8 cellular contexts compared by ENCODE assay signal in the genomic region with DNA sequence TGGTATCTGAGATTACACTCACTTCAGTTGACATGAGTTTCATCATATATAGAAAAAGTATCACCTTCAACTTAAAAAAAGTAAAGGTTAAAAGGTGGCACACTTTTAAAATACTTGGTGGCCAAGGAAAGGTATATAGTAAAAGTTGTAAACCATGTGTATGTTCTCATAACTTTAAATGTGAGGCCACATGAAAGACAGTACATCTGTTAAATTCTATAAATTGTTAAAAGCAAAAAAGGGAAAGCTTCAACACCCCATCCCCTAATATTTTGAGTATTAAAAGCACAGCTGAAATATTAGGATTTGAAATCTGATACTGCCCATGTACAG. TPM values are rescaled to one million over a fixed set of nuclear protein-coding genes. Genes with fewer than 3 reads are reported as not detected.
A peak's percentile ranks its signal among the peaks of the same experiment; 100 is the strongest.
DNase-seq lines count a peak whose midpoint lies in the region; ATAC-seq and TF ChIP-seq lines count a peak whose summit lies in the region.

No MANE protein-coding gene starts in this region.

- H3K4me3 ChIP-seq in H7 (ENCODE audit: insufficient read depth, low read depth, low read length), result peak overlapping the region; percentile 9; the same call in 1 of the 2 replicates
- H3K4me3 ChIP-seq in smooth muscle cell, result peak overlapping the region; percentile 82

- H3F3A ChIP-seq in smooth muscle cell (ENCODE audit: low read depth), result peaks cover 53% of the 10 kb centered on the region

- peaks cover 83% of the 10 kb centered on the region for H3K4me1 Mint-ChIP-seq in WTC11

- DNase-seq in H7 (no peak), WTC11 (ENCODE audit: low spot score) (no peak), foreskin keratinocyte (no peak), smooth muscle cell (lab: John Stamatoyannopoulos, UW; ENCODE audit: unreplicated experiment) (no peak), nucleus accumbens (lab: John Stamatoyannopoulos, UW) (no peak), HK-2 (ENCODE audit: unreplicated experiment) (no peak), SW 1271 (lab: John Stamatoyannopoulos, UW) (no peak)

- TF ChIP-seq CTCF in WTC11 (IDR thresholded peaks at IDR 0.05), result no peak
- TF ChIP-seq CTCF in foreskin keratinocyte (conservative IDR thresholded peaks at IDR 0.05), result no peak
- no peak for TF ChIP-seq CTCF in smooth muscle cell (IDR thresholded peaks at IDR 0.05; ENCODE audit: borderline replicate concordance, insufficient read depth, poor library complexity, severe bottlenecking)

- no peak for TF ChIP-seq POLR2A in GM18505 (IDR thresholded peaks at IDR 0.05; ENCODE audit: borderline replicate concordance, extremely low read depth, insufficient read depth, insufficient read length)

- no peaks in the 10 kb centered on the region for H3K27me3 Mint-ChIP-seq in WTC11 (ENCODE audit: low read depth)

- no peaks in the 10 kb centered on the region for H3K9me3 Mint-ChIP-seq in WTC11

- H4K20me1 ChIP-seq in smooth muscle cell (ENCODE audit: low read depth), result peaks cover 46% of the 10 kb centered on the region

- peak overlapping the region; percentile 95 for H3K27ac ChIP-seq in foreskin keratinocyte
- H3K27ac ChIP-seq in smooth muscle cell (ENCODE audit: low read depth), result peak overlapping the region; percentile 97

- no peaks in the 10 kb centered on the region for H3K27me3 ChIP-seq in H7 (ENCODE audit: control insufficient read depth, insufficient read depth, low read length)
- no peaks in the 10 kb centered on the region for H3K27me3 ChIP-seq in foreskin keratinocyte
- H3K27me3 ChIP-seq in smooth muscle cell (ENCODE audit: low read depth), result no peaks in the 10 kb centered on the region

- POLR2A ChIA-PET in WTC11 (lab: Charles Lee), result no interaction called here

- peaks cover 37% of the 10 kb centered on the region for H3K36me3 Mint-ChIP-seq in WTC11

- H3K27ac Mint-ChIP-seq in WTC11, result peak overlapping the region; percentile 89; the same call in 1 of the 2 replicates

- H3K9me3 ChIP-seq in smooth muscle cell (replicated peaks; ENCODE audit: low read depth), result no peaks in the 10 kb centered on the region

- peak overlapping the region; percentile 90 for H3K9ac ChIP-seq in smooth muscle cell (ENCODE audit: low read depth)

- CTCF ChIA-PET in WTC11 (lab: Charles Lee), result interaction anchor here (0.9 to 2.3 kb wide), 4 partner anchors 104 to 500 kb away, joined by 3 to 7 read pairs (median 4); no protein-coding TSS in a partner anchor

- H3K36me3 ChIP-seq in H7 (replicated peaks; ENCODE audit: control insufficient read depth, insufficient read depth, low read length) (peaks cover 13% of the 10 kb centered on the region), smooth muscle cell (ENCODE audit: low read depth) (no peaks in the 10 kb centered on the region)

- H3K4me3 Mint-ChIP-seq in WTC11, result peak overlapping the region; percentile 85

- H3K79me2 ChIP-seq in smooth muscle cell (ENCODE audit: low read depth), result peaks cover 70% of the 10 kb centered on the region

- H3K4me1 ChIP-seq in foreskin keratinocyte (peaks cover 21% of the 10 kb centered on the region), smooth muscle cell (ENCODE audit: low read depth) (peaks cover 64% of the 10 kb centered on the region)

- ATAC-seq in WTC11 (no peak), foreskin keratinocyte (no peak), GM18505 (IDR thresholded peaks at IDR 0.05; ENCODE audit: unreplicated experiment) (no peak)

- no peak overlapping the region for H2AFZ ChIP-seq in smooth muscle cell (ENCODE audit: low read depth)

- peak overlapping the region; percentile 99 for H3K4me2 ChIP-seq in smooth muscle cell

TF ChIP-seq in WTC11, 78 proteins besides CTCF, POLR2A, EP300 and RAD21:
- TF ChIP-seq FOXJ3 (CRISPR knock-in tag; IDR thresholded peaks at IDR 0.05; ENCODE audit: borderline replicate concordance) (no peak), NFYB (CRISPR knock-in tag; conservative IDR thresholded peaks at IDR 0.05; ENCODE audit: low read depth) (no peak), FOXK1 (CRISPR knock-in tag; IDR thresholded peaks at IDR 0.05) (no peak), CBFB (CRISPR knock-in tag; IDR thresholded peaks at IDR 0.05; ENCODE audit: low read depth) (no peak), CREM (CRISPR knock-in tag; IDR thresholded peaks at IDR 0.05) (no peak), TEAD1 (CRISPR knock-in tag; IDR thresholded peaks at IDR 0.05) (no peak)
- TF ChIP-seq, protein P1, sequence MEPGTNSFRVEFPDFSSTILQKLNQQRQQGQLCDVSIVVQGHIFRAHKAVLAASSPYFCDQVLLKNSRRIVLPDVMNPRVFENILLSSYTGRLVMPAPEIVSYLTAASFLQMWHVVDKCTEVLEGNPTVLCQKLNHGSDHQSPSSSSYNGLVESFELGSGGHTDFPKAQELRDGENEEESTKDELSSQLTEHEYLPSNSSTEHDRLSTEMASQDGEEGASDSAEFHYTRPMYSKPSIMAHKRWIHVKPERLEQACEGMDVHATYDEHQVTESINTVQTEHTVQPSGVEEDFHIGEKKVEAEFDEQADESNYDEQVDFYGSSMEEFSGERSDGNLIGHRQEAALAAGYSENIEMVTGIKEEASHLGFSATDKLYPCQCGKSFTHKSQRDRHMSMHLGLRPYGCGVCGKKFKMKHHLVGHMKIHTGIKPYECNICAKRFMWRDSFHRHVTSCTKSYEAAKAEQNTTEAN (CRISPR knock-in tag; IDR thresholded peaks at IDR 0.05), result no peak
- TF ChIP-seq, protein P2, sequence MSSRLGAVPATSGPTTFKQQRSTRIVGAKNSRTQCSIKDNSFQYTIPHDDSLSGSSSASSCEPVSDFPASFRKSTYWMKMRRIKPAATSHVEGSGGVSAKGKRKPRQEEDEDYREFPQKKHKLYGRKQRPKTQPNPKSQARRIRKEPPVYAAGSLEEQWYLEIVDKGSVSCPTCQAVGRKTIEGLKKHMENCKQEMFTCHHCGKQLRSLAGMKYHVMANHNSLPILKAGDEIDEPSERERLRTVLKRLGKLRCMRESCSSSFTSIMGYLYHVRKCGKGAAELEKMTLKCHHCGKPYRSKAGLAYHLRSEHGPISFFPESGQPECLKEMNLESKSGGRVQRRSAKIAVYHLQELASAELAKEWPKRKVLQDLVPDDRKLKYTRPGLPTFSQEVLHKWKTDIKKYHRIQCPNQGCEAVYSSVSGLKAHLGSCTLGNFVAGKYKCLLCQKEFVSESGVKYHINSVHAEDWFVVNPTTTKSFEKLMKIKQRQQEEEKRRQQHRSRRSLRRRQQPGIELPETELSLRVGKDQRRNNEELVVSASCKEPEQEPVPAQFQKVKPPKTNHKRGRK (CRISPR knock-in tag; IDR thresholded peaks at IDR 0.05; ENCODE audit: borderline replicate concordance), result no peak
- TF ChIP-seq, protein P3, sequence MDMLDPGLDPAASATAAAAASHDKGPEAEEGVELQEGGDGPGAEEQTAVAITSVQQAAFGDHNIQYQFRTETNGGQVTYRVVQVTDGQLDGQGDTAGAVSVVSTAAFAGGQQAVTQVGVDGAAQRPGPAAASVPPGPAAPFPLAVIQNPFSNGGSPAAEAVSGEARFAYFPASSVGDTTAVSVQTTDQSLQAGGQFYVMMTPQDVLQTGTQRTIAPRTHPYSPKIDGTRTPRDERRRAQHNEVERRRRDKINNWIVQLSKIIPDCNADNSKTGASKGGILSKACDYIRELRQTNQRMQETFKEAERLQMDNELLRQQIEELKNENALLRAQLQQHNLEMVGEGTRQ (CRISPR knock-in tag; IDR thresholded peaks at IDR 0.05), result no peak
- TF ChIP-seq, protein P4, sequence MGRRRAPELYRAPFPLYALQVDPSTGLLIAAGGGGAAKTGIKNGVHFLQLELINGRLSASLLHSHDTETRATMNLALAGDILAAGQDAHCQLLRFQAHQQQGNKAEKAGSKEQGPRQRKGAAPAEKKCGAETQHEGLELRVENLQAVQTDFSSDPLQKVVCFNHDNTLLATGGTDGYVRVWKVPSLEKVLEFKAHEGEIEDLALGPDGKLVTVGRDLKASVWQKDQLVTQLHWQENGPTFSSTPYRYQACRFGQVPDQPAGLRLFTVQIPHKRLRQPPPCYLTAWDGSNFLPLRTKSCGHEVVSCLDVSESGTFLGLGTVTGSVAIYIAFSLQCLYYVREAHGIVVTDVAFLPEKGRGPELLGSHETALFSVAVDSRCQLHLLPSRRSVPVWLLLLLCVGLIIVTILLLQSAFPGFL (CRISPR knock-in tag; IDR thresholded peaks at IDR 0.05; ENCODE audit: borderline replicate concordance), result no peak
- TF ChIP-seq, protein P5, sequence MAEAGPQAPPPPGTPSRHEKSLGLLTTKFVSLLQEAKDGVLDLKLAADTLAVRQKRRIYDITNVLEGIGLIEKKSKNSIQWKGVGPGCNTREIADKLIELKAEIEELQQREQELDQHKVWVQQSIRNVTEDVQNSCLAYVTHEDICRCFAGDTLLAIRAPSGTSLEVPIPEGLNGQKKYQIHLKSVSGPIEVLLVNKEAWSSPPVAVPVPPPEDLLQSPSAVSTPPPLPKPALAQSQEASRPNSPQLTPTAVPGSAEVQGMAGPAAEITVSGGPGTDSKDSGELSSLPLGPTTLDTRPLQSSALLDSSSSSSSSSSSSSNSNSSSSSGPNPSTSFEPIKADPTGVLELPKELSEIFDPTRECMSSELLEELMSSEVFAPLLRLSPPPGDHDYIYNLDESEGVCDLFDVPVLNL (CRISPR knock-in tag; IDR thresholded peaks at IDR 0.05; ENCODE audit: borderline replicate concordance, low read depth), result no peak
- TF ChIP-seq, protein P6, sequence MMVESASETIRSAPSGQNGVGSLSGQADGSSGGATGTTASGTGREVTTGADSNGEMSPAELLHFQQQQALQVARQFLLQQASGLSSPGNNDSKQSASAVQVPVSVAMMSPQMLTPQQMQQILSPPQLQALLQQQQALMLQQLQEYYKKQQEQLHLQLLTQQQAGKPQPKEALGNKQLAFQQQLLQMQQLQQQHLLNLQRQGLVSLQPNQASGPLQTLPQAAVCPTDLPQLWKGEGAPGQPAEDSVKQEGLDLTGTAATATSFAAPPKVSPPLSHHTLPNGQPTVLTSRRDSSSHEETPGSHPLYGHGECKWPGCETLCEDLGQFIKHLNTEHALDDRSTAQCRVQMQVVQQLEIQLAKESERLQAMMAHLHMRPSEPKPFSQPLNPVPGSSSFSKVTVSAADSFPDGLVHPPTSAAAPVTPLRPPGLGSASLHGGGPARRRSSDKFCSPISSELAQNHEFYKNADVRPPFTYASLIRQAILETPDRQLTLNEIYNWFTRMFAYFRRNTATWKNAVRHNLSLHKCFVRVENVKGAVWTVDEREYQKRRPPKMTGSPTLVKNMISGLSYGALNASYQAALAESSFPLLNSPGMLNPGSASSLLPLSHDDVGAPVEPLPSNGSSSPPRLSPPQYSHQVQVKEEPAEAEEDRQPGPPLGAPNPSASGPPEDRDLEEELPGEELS (CRISPR knock-in tag; IDR thresholded peaks at IDR 0.05), result no peak

RNA-seq across cellular contexts. Expression of a gene that starts 5.6 kb away (rescaled TPM):
- 67.0 and 90.9 TPM in 2 replicates for total RNA-seq in H7 (2014; rRNA removed; shearing (Covaris generic))
- total RNA-seq in WTC11 (2021) (61.9 to 70.9 TPM (median 62.4 TPM) in 3 replicates), foreskin keratinocyte (103 and 108 TPM in 2 replicates), smooth muscle cell (89.5 and 101 TPM in 2 replicates)
- polyA plus RNA-seq in foreskin keratinocyte (42.9 and 52.8 TPM in 2 replicates), smooth muscle cell (40.3 and 44.5 TPM in 2 replicates)
